12 cellular contexts compared by ENCODE assay signal in the genomic region with DNA sequence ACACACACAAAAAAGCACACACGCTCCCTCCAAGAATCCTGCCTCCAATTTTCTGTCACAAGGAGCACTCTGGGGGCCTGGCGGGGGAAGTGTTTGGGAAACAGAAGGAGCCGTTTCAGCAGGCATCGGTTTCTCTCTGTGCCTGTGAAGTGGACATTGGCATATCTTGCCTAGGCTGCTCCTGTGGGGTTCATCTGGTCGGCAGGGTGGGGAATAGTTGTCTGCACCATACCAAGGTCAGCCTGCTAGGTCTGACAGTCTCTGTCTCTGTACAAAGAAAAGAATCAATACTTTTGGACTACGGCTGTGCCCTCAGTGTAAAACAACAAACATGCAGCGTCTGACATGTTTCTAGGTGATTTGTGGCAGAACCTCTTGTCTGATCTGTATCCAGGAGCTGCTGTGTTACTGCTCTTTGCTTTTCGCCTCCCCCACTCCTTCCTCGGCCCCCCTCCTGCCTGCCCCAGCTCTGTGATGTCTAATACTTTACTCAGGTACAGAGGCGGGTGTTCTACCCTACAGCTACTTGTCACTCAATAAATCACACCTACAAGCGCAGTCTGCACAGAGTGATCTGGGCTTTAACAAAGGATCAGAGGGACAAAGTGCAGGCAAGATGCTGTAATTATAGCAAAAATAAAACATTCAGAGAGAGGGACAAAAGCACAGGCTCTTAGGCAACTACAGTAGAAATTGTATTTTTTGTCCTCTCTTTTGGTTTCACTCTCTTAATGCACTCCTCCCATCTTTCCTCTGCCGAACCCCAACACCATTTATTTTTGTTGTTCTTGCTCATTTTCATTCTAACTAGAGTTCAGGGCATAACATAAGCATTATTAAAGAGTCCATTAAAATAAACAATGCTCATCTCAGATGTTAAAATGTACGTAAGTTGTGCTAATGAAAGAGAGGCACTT.
DNase-seq lines count a peak whose midpoint lies in the region; ATAC-seq and TF ChIP-seq lines count a peak whose summit lies in the region.
"Had no signal": no experiment of that assay in that cellular context is flagged by ENCODE, and none has a peak within 500 bp of the region (broad histone marks: within the 10 kb centered on the region; RNA-seq: fewer than 3 reads in every experiment).

No MANE protein-coding gene starts in this region.

- H3K27ac ChIP-seq in HEK293 (ENCODE audit: extremely low read depth, low read depth, low read length) (no peak overlapping the region; the same call in 1 of the 2 replicates), VCaP (peak overlapping the region; percentile 51)
- H3K27ac ChIP-seq: neutrophil, RWPE1 had no signal

- POLR2A ChIA-PET in HEK293 (lab: Yijun Ruan, JAX): no interaction called here
- POLR2A ChIA-PET in MCF 10A (lab: Yijun Ruan, JAX): interaction anchor here (1.2 kb wide), 1 partner anchor 11 kb away, joined by 3 read pairs; no protein-coding TSS in a partner anchor

- H3K4me3 Mint-ChIP-seq in MCF 10A (ENCODE audit: unreplicated experiment): no peak overlapping the region
- H3K4me3 Mint-ChIP-seq: endodermal cell had no signal

- no peak overlapping the region for H3K27ac Mint-ChIP-seq in MCF 10A (ENCODE audit: low read depth, unreplicated experiment)
- H3K27ac Mint-ChIP-seq: endodermal cell had no signal

- DNase-seq in retina (peak; percentile 28), NCI-H2196 (lab: John Stamatoyannopoulos, UW; ENCODE audit: unreplicated experiment) (no peak), MCF 10A (ENCODE audit: unreplicated experiment) (no peak)
- DNase-seq: activated T-cell treated with anti-CD3 and anti-CD28 coated beads for 4 hours, endodermal cell had no signal

- H3K9me3 Mint-ChIP-seq in MCF 10A (ENCODE audit: unreplicated experiment): no peaks in the 10 kb centered on the region
- H3K9me3 Mint-ChIP-seq: endodermal cell had no signal

- peaks cover 23% of the 10 kb centered on the region for H3K27me3 Mint-ChIP-seq in MCF 10A (ENCODE audit: insufficient read depth, unreplicated experiment)

- H3K27me3 ChIP-seq in iPS-15b (ENCODE audit: control insufficient read depth, insufficient read depth, low read length): no peaks in the 10 kb centered on the region
- H3K27me3 ChIP-seq: neutrophil had no signal

- H3K36me3 ChIP-seq in HEK293 (ENCODE audit: control insufficient read depth in 2 of 2, insufficient read depth in 1 of 2, low read length in 2 of 2) (no peaks in the 10 kb centered on the region), iPS-15b (ENCODE audit: control insufficient read depth, insufficient read depth, low read length) (no peaks in the 10 kb centered on the region)
- H3K36me3 ChIP-seq: neutrophil had no signal

- intact Hi-C loops in MCF 10A (cut with micrococcal nuclease): no loop called here

- no TSS peak for BruUV-seq in MCF 10A (replicated peaks; lab: Mats Ljungman, UMichigan)

- no peak for ATAC-seq in HG02973 (IDR thresholded peaks at IDR 0.05; ENCODE audit: unreplicated experiment)
- ATAC-seq in GM19467 (IDR thresholded peaks at IDR 0.05; ENCODE audit: unreplicated experiment): no peak

- CTCF ChIA-PET in HEK293 (lab: Yijun Ruan, JAX): interaction anchor here (0.7 kb wide), 1 partner anchor 186 kb away, joined by 4 read pairs; no protein-coding TSS in a partner anchor
- CTCF ChIA-PET in MCF 10A (lab: Yijun Ruan, JAX): interaction anchor here (0.7 kb wide), 1 partner anchor 329 kb away, joined by 3 read pairs; no protein-coding TSS in a partner anchor

- H3K4me1 ChIP-seq in HEK293 (ENCODE audit: control insufficient read depth, insufficient read depth, low read length) (peaks cover 7% of the 10 kb centered on the region), iPS-15b (ENCODE audit: control insufficient read depth, insufficient read depth, low read length) (peaks cover 54% of the 10 kb centered on the region)

- H3K9me3 ChIP-seq in HEK293 (ENCODE audit: control insufficient read depth, insufficient read depth, low read depth, low read length): no peaks in the 10 kb centered on the region
- no peaks in the 10 kb centered on the region for H3K9me3 ChIP-seq in iPS-15b (ENCODE audit: control insufficient read depth, insufficient read depth, low read length)
- H3K9me3 ChIP-seq: neutrophil had no signal

- H3K4me3 ChIP-seq in HEK293 (ENCODE audit: low read depth, low read length) (no peak overlapping the region), iPS-15b (ENCODE audit: low read depth, low read length) (no peak overlapping the region)

- H3K36me3 Mint-ChIP-seq in MCF 10A (ENCODE audit: insufficient read depth, unreplicated experiment): no peaks in the 10 kb centered on the region

- TF ChIP-seq CTCF in HEK293 (tag by site-specific recombination; IDR thresholded peaks at IDR 0.05) (no peak), VCaP (conservative IDR thresholded peaks at IDR 0.05) (no peak), MCF 10A (IDR thresholded peaks at IDR 0.05; ENCODE audit: unreplicated experiment) (no peak)

- peaks cover 6% of the 10 kb centered on the region for H3K4me1 Mint-ChIP-seq in MCF 10A (ENCODE audit: insufficient read depth, unreplicated experiment)

- peak overlapping the region; percentile 16 for H3K9ac ChIP-seq in iPS-15b (ENCODE audit: low read depth, low read length)

TF ChIP-seq in HEK293, 187 proteins besides CTCF, POLR2A, EP300 and RAD21:
- TF ChIP-seq ZNF394 (tag by site-specific recombination; IDR thresholded peaks at IDR 0.05; ENCODE audit: borderline replicate concordance) (no peak), ZNF140 (tag by site-specific recombination; IDR thresholded peaks at IDR 0.05) (no peak), ZNF561 (tag by site-specific recombination; IDR thresholded peaks at IDR 0.05; ENCODE audit: borderline replicate concordance) (peak; percentile 85; the same call in 1 of the 2 replicates), ZFHX2 (tag by site-specific recombination; conservative IDR thresholded peaks at IDR 0.05) (peak; percentile 70), ZNF600 (tag by site-specific recombination; IDR thresholded peaks at IDR 0.05) (peak; percentile 72; the same call in 1 of the 2 replicates), ZNF692 (tag by site-specific recombination; IDR thresholded peaks at IDR 0.05) (no peak), ZNF530 (tag by site-specific recombination; IDR thresholded peaks at IDR 0.05; ENCODE audit: low read depth) (no peak), HOXA7 (CRISPR knock-in tag; IDR thresholded peaks at IDR 0.05; ENCODE audit: borderline replicate concordance) (no peak), ZNF19 (tag by site-specific recombination; IDR thresholded peaks at IDR 0.05; ENCODE audit: low read depth) (no peak), ZIC2 (tag by site-specific recombination; IDR thresholded peaks at IDR 0.05) (peak; percentile 70), ZBTB17 (tag by site-specific recombination; IDR thresholded peaks at IDR 0.05) (peak; percentile 45; the same call in 1 of the 2 replicates), FEZF1 (tag by site-specific recombination; IDR thresholded peaks at IDR 0.05) (peak; percentile 25; the same call in 1 of the 2 replicates), EGR2 (tag by site-specific recombination; IDR thresholded peaks at IDR 0.05; ENCODE audit: low read depth) (peak; percentile 61; the same call in 1 of the 2 replicates)
- TF ChIP-seq, protein P1, sequence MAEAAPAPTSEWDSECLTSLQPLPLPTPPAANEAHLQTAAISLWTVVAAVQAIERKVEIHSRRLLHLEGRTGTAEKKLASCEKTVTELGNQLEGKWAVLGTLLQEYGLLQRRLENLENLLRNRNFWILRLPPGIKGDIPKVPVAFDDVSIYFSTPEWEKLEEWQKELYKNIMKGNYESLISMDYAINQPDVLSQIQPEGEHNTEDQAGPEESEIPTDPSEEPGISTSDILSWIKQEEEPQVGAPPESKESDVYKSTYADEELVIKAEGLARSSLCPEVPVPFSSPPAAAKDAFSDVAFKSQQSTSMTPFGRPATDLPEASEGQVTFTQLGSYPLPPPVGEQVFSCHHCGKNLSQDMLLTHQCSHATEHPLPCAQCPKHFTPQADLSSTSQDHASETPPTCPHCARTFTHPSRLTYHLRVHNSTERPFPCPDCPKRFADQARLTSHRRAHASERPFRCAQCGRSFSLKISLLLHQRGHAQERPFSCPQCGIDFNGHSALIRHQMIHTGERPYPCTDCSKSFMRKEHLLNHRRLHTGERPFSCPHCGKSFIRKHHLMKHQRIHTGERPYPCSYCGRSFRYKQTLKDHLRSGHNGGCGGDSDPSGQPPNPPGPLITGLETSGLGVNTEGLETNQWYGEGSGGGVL (tag by site-specific recombination; IDR thresholded peaks at IDR 0.05): peak; percentile 37; the same call in 1 of the 2 replicates
